ENCODE assay signal across 1 cellular context in the genomic region with DNA sequence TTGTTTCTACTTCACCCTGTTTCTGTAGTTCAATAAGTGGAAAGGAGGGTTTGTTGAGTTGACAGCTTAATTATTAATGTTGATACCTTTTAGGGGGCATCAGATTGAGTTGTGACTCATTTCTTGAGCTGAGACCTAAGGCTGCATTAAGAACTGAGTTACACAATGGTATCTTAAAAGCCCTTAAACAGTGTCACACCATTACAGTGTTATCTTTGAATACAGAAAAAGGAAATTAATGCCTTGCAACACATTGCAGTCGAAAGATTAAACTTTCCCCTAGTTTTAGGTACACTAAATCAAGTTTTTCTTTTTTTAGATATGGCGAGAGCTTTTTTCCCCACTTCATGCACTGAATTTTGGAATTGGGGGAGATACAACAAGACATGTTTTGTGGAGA.
TF ChIP-seq lines count a peak whose summit lies in the region.

No MANE protein-coding gene starts in this region.

TF ChIP-seq in K562, 482 proteins besides CTCF, POLR2A, EP300 and RAD21 (continued from another document and continues in another):
- TF ChIP-seq, protein P1, sequence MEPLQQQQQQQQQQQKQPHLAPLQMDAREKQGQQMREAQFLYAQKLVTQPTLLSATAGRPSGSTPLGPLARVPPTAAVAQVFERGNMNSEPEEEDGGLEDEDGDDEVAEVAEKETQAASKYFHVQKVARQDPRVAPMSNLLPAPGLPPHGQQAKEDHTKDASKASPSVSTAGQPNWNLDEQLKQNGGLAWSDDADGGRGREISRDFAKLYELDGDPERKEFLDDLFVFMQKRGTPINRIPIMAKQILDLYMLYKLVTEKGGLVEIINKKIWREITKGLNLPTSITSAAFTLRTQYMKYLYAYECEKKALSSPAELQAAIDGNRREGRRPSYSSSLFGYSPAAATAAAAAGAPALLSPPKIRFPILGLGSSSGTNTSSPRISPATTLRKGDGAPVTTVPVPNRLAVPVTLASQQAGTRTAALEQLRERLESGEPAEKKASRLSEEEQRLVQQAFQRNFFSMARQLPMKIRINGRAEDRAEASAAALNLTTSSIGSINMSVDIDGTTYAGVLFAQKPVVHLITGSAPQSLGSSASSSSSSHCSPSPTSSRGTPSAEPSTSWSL (CRISPR knock-in tag; IDR thresholded peaks at IDR 0.05; ENCODE audit: borderline replicate concordance) = no peak
- TF ChIP-seq ZNF354B (CRISPR knock-in tag; IDR thresholded peaks at IDR 0.05) = no peak
- TF ChIP-seq, protein P2, sequence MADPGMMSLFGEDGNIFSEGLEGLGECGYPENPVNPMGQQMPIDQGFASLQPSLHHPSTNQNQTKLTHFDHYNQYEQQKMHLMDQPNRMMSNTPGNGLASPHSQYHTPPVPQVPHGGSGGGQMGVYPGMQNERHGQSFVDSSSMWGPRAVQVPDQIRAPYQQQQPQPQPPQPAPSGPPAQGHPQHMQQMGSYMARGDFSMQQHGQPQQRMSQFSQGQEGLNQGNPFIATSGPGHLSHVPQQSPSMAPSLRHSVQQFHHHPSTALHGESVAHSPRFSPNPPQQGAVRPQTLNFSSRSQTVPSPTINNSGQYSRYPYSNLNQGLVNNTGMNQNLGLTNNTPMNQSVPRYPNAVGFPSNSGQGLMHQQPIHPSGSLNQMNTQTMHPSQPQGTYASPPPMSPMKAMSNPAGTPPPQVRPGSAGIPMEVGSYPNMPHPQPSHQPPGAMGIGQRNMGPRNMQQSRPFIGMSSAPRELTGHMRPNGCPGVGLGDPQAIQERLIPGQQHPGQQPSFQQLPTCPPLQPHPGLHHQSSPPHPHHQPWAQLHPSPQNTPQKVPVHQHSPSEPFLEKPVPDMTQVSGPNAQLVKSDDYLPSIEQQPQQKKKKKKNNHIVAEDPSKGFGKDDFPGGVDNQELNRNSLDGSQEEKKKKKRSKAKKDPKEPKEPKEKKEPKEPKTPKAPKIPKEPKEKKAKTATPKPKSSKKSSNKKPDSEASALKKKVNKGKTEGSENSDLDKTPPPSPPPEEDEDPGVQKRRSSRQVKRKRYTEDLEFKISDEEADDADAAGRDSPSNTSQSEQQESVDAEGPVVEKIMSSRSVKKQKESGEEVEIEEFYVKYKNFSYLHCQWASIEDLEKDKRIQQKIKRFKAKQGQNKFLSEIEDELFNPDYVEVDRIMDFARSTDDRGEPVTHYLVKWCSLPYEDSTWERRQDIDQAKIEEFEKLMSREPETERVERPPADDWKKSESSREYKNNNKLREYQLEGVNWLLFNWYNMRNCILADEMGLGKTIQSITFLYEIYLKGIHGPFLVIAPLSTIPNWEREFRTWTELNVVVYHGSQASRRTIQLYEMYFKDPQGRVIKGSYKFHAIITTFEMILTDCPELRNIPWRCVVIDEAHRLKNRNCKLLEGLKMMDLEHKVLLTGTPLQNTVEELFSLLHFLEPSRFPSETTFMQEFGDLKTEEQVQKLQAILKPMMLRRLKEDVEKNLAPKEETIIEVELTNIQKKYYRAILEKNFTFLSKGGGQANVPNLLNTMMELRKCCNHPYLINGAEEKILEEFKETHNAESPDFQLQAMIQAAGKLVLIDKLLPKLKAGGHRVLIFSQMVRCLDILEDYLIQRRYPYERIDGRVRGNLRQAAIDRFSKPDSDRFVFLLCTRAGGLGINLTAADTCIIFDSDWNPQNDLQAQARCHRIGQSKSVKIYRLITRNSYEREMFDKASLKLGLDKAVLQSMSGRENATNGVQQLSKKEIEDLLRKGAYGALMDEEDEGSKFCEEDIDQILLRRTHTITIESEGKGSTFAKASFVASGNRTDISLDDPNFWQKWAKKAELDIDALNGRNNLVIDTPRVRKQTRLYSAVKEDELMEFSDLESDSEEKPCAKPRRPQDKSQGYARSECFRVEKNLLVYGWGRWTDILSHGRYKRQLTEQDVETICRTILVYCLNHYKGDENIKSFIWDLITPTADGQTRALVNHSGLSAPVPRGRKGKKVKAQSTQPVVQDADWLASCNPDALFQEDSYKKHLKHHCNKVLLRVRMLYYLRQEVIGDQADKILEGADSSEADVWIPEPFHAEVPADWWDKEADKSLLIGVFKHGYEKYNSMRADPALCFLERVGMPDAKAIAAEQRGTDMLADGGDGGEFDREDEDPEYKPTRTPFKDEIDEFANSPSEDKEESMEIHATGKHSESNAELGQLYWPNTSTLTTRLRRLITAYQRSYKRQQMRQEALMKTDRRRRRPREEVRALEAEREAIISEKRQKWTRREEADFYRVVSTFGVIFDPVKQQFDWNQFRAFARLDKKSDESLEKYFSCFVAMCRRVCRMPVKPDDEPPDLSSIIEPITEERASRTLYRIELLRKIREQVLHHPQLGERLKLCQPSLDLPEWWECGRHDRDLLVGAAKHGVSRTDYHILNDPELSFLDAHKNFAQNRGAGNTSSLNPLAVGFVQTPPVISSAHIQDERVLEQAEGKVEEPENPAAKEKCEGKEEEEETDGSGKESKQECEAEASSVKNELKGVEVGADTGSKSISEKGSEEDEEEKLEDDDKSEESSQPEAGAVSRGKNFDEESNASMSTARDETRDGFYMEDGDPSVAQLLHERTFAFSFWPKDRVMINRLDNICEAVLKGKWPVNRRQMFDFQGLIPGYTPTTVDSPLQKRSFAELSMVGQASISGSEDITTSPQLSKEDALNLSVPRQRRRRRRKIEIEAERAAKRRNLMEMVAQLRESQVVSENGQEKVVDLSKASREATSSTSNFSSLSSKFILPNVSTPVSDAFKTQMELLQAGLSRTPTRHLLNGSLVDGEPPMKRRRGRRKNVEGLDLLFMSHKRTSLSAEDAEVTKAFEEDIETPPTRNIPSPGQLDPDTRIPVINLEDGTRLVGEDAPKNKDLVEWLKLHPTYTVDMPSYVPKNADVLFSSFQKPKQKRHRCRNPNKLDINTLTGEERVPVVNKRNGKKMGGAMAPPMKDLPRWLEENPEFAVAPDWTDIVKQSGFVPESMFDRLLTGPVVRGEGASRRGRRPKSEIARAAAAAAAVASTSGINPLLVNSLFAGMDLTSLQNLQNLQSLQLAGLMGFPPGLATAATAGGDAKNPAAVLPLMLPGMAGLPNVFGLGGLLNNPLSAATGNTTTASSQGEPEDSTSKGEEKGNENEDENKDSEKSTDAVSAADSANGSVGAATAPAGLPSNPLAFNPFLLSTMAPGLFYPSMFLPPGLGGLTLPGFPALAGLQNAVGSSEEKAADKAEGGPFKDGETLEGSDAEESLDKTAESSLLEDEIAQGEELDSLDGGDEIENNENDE (IDR thresholded peaks at IDR 0.05; ENCODE audit: low read depth, low read length) = no peak
- TF ChIP-seq DPF2 (IDR thresholded peaks at IDR 0.05) = peak; percentile 81
- TF ChIP-seq GATA2 (CRISPR knock-in tag; IDR thresholded peaks at IDR 0.05) = peak; percentile 73
- TF ChIP-seq NFYB (IDR thresholded peaks at IDR 0.05; ENCODE audit: extremely low read depth, insufficient read length) = no peak
- TF ChIP-seq, protein P3, sequence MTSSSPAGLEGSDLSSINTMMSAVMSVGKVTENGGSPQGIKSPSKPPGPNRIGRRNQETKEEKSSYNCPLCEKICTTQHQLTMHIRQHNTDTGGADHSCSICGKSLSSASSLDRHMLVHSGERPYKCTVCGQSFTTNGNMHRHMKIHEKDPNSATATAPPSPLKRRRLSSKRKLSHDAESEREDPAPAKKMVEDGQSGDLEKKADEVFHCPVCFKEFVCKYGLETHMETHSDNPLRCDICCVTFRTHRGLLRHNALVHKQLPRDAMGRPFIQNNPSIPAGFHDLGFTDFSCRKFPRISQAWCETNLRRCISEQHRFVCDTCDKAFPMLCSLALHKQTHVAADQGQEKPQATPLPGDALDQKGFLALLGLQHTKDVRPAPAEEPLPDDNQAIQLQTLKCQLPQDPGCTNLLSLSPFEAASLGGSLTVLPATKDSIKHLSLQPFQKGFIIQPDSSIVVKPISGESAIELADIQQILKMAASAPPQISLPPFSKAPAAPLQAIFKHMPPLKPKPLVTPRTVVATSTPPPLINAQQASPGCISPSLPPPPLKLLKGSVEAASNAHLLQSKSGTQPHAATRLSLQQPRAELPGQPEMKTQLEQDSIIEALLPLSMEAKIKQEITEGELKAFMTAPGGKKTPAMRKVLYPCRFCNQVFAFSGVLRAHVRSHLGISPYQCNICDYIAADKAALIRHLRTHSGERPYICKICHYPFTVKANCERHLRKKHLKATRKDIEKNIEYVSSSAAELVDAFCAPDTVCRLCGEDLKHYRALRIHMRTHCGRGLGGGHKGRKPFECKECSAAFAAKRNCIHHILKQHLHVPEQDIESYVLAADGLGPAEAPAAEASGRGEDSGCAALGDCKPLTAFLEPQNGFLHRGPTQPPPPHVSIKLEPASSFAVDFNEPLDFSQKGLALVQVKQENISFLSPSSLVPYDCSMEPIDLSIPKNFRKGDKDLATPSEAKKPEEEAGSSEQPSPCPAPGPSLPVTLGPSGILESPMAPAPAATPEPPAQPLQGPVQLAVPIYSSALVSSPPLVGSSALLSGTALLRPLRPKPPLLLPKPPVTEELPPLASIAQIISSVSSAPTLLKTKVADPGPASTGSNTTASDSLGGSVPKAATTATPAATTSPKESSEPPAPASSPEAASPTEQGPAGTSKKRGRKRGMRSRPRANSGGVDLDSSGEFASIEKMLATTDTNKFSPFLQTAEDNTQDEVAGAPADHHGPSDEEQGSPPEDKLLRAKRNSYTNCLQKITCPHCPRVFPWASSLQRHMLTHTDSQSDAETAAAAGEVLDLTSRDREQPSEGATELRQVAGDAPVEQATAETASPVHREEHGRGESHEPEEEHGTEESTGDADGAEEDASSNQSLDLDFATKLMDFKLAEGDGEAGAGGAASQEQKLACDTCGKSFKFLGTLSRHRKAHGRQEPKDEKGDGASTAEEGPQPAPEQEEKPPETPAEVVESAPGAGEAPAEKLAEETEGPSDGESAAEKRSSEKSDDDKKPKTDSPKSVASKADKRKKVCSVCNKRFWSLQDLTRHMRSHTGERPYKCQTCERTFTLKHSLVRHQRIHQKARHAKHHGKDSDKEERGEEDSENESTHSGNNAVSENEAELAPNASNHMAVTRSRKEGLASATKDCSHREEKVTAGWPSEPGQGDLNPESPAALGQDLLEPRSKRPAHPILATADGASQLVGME (CRISPR knock-in tag; IDR thresholded peaks at IDR 0.05) = no peak
- no peak for TF ChIP-seq ZNF253 (CRISPR knock-in tag; conservative IDR thresholded peaks at IDR 0.05)
- TF ChIP-seq PRMT5 (CRISPR knock-in tag; IDR thresholded peaks at IDR 0.05) = no peak
- TF ChIP-seq, protein P4, sequence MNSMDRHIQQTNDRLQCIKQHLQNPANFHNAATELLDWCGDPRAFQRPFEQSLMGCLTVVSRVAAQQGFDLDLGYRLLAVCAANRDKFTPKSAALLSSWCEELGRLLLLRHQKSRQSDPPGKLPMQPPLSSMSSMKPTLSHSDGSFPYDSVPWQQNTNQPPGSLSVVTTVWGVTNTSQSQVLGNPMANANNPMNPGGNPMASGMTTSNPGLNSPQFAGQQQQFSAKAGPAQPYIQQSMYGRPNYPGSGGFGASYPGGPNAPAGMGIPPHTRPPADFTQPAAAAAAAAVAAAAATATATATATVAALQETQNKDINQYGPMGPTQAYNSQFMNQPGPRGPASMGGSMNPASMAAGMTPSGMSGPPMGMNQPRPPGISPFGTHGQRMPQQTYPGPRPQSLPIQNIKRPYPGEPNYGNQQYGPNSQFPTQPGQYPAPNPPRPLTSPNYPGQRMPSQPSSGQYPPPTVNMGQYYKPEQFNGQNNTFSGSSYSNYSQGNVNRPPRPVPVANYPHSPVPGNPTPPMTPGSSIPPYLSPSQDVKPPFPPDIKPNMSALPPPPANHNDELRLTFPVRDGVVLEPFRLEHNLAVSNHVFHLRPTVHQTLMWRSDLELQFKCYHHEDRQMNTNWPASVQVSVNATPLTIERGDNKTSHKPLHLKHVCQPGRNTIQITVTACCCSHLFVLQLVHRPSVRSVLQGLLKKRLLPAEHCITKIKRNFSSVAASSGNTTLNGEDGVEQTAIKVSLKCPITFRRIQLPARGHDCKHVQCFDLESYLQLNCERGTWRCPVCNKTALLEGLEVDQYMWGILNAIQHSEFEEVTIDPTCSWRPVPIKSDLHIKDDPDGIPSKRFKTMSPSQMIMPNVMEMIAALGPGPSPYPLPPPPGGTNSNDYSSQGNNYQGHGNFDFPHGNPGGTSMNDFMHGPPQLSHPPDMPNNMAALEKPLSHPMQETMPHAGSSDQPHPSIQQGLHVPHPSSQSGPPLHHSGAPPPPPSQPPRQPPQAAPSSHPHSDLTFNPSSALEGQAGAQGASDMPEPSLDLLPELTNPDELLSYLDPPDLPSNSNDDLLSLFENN (IDR thresholded peaks at IDR 0.05; ENCODE audit: low read depth in 2 of 2, low read length in 2 of 2) = 0 out of 4 replicates have a peak, but pooled peaks of 1 of the 2 experiments have one; percentile 38
- no peak for TF ChIP-seq ZNF324 (CRISPR knock-in tag; IDR thresholded peaks at IDR 0.05)
- no peak for TF ChIP-seq NFE2 (IDR thresholded peaks at IDR 0.05; ENCODE audit: low read depth)
- TF ChIP-seq FOXA3 (CRISPR knock-in tag; conservative IDR thresholded peaks at IDR 0.05 in 1 of 2, IDR thresholded peaks at IDR 0.05 in 1 of 2) = no peak
- TF ChIP-seq TOE1 (IDR thresholded peaks at IDR 0.05; ENCODE audit: borderline replicate concordance) = no peak
- TF ChIP-seq TOE1 (CRISPR knock-in tag; IDR thresholded peaks at IDR 0.05; ENCODE audit: borderline replicate concordance, low read depth) = no peak
- no peak for TF ChIP-seq CSDE1 (IDR thresholded peaks at IDR 0.05)
- TF ChIP-seq SMARCB1 (IDR thresholded peaks at IDR 0.05; ENCODE audit: insufficient read length, low read depth) = no peak
- no peak for TF ChIP-seq PPARD (CRISPR knock-in tag; IDR thresholded peaks at IDR 0.05)
- no peak for TF ChIP-seq XRCC4 (IDR thresholded peaks at IDR 0.05; ENCODE audit: extremely low read depth, insufficient read depth, insufficient read length)
- TF ChIP-seq CBX3 (IDR thresholded peaks at IDR 0.05; ENCODE audit: borderline replicate concordance in 1 of 2, low read length in 2 of 2) = peak in 1 of 2 experiments; percentile 12; a peak in 1 of 3 replicates
- TF ChIP-seq MEF2A (IDR thresholded peaks at IDR 0.05; ENCODE audit: control insufficient read depth, low read depth, low read length) = peak; percentile 52; the same call in 1 of the 2 replicates
- TF ChIP-seq, protein P5, sequence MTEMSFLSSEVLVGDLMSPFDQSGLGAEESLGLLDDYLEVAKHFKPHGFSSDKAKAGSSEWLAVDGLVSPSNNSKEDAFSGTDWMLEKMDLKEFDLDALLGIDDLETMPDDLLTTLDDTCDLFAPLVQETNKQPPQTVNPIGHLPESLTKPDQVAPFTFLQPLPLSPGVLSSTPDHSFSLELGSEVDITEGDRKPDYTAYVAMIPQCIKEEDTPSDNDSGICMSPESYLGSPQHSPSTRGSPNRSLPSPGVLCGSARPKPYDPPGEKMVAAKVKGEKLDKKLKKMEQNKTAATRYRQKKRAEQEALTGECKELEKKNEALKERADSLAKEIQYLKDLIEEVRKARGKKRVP (CRISPR knock-in tag; IDR thresholded peaks at IDR 0.05) = no peak
- TF ChIP-seq HNRNPUL1 (IDR thresholded peaks at IDR 0.05; ENCODE audit: low read length) = no peak
- TF ChIP-seq RBM15 (IDR thresholded peaks at IDR 0.05; ENCODE audit: insufficient read depth, low read length) = no peak
- peak; percentile 54 for TF ChIP-seq POLR2AphosphoS5 (IDR thresholded peaks at IDR 0.05; ENCODE audit: control insufficient read depth, insufficient read depth, low read depth, low read length)
- TF ChIP-seq EHMT2 (IDR thresholded peaks at IDR 0.05) = no peak
- no peak for TF ChIP-seq FOXJ3 (CRISPR knock-in tag; IDR thresholded peaks at IDR 0.05)
- TF ChIP-seq, protein P6, sequence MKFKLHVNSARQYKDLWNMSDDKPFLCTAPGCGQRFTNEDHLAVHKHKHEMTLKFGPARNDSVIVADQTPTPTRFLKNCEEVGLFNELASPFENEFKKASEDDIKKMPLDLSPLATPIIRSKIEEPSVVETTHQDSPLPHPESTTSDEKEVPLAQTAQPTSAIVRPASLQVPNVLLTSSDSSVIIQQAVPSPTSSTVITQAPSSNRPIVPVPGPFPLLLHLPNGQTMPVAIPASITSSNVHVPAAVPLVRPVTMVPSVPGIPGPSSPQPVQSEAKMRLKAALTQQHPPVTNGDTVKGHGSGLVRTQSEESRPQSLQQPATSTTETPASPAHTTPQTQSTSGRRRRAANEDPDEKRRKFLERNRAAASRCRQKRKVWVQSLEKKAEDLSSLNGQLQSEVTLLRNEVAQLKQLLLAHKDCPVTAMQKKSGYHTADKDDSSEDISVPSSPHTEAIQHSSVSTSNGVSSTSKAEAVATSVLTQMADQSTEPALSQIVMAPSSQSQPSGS (CRISPR knock-in tag; IDR thresholded peaks at IDR 0.05) = no peak
